ENCODE assay signal across 1 cellular context in the genomic region with DNA sequence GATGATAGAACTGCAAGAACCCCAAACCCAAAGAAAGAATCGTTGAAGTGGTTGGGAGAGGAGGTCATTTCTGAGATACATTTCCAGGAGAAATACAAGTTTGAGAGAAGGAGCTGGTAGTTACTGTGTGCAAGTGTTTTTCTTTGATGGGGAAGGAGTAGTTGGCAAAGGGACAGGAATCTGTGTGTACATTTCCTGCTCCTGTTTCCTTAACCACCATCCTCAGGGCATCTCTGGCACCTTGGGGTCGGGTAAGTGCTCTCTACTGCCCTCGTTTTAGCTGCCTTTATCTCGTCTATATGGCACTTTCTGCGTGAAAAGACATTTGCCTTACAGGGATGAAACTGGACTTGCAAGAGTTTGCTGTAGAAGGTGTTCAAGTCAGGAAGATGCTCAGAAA.
TF ChIP-seq lines count a peak whose summit lies in the region.

No MANE protein-coding gene starts in this region.

TF ChIP-seq in GM12891, 5 proteins besides CTCF, POLR2A, EP300 and RAD21:
- peak; percentile 35; the same call in 1 of the 2 replicates for TF ChIP-seq POLR2AphosphoS5 (IDR thresholded peaks at IDR 0.05; ENCODE audit: low read depth, low read length)
- no peak for TF ChIP-seq SPI1 (IDR thresholded peaks at IDR 0.05; ENCODE audit: low read depth, low read length)
- no peak for TF ChIP-seq TAF1 (IDR thresholded peaks at IDR 0.05; ENCODE audit: low read depth, low read length)
TF ChIP-seq in GM12891: peak in this region for 1.
